ENCODE assay signal across 12 cellular contexts in the genomic region with DNA sequence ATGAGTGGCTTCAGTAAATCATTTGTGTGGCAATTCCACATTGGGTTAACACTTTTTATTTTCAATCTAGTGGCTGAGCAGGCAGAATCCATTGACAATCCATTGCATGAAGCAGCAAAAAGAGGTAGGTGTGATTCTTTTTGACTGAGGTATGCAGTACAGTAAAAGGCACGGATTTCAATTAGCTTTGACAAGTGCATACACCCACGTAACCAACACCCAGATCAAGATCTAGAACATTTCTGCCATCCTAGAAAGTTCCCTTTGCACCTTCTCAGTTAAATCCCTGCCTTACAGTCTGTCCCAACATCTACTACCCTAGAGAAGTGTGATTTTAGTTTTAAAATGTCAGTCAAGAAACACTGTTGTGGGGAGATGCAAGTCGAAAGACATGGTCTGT. TPM values are rescaled to one million over a fixed set of nuclear protein-coding genes. Genes with fewer than 3 reads are reported as not detected.
DNase-seq lines count a peak whose midpoint lies in the region; ATAC-seq and TF ChIP-seq lines count a peak whose summit lies in the region.
"Had no signal": no experiment of that assay in that cellular context is flagged by ENCODE, and none has a peak within 500 bp of the region (broad histone marks: within the 10 kb centered on the region; RNA-seq: fewer than 3 reads in every experiment).

No MANE protein-coding gene starts in this region.

- peaks cover 0 to 6% of the 10 kb centered on the region in 2 donors for H3K4me1 ChIP-seq in naive thymus-derived CD4-positive, alpha-beta T cell (ENCODE audit: control insufficient read depth in 2 of 2, insufficient read depth in 2 of 2, low read length in 2 of 2)
- H3K4me1 ChIP-seq in uterus: no peaks in the 10 kb centered on the region

- no peak for TF ChIP-seq POLR2A in uterus (IDR thresholded peaks at IDR 0.05)

- H3K36me3 ChIP-seq in naive thymus-derived CD4-positive, alpha-beta T cell (ENCODE audit: control insufficient read depth in 2 of 3, insufficient read depth in 3 of 3, low read length in 3 of 3): peaks cover 0 to 37% (median 10%) of the 10 kb centered on the region in 3 experiments
- H3K36me3 ChIP-seq in uterus: no peaks in the 10 kb centered on the region

- H3K9me3 ChIP-seq in naive thymus-derived CD4-positive, alpha-beta T cell (ENCODE audit: control insufficient read depth in 2 of 3, low read length in 3 of 3): no peaks in the 10 kb centered on the region
- H3K9me3 ChIP-seq in uterus: no peaks in the 10 kb centered on the region

- H3K27me3 Mint-ChIP-seq in activated naive CD4-positive, alpha-beta T cell treated with anti-CD3 and anti-CD28 coated beads, Interleukin-2, amount 50 U/mL, for 24 hours: no peaks in the 10 kb centered on the region
- H3K27me3 Mint-ChIP-seq in activated T-helper 17 cell treated with anti-CD3 and anti-CD28 coated beads, Interleukin-2, amount 50 U/mL, for 72 hours: no peaks in the 10 kb centered on the region
- H3K27me3 Mint-ChIP-seq in naive thymus-derived CD4-positive, alpha-beta T cell: no peaks in the 10 kb centered on the region

- no peak overlapping the region for H3K4me3 Mint-ChIP-seq in activated naive CD4-positive, alpha-beta T cell treated with anti-CD3 and anti-CD28 coated beads, Interleukin-2, amount 50 U/mL, for 24 hours
- H3K4me3 Mint-ChIP-seq in activated T-helper 17 cell treated with anti-CD3 and anti-CD28 coated beads, Interleukin-2, amount 50 U/mL, for 72 hours: no peak overlapping the region
- no peak overlapping the region for H3K4me3 Mint-ChIP-seq in naive thymus-derived CD4-positive, alpha-beta T cell

- no peaks in the 10 kb centered on the region for H3K27me3 ChIP-seq in naive thymus-derived CD4-positive, alpha-beta T cell (ENCODE audit: control insufficient read depth in 2 of 2, insufficient read depth in 2 of 2, low read length in 2 of 2)
- H3K27me3 ChIP-seq in uterus: no peaks in the 10 kb centered on the region

- H3K36me3 Mint-ChIP-seq in activated naive CD4-positive, alpha-beta T cell treated with anti-CD3 and anti-CD28 coated beads, Interleukin-2, amount 50 U/mL, for 24 hours: peaks cover 31% of the 10 kb centered on the region
- H3K36me3 Mint-ChIP-seq in activated T-helper 17 cell treated with anti-CD3 and anti-CD28 coated beads, Interleukin-2, amount 50 U/mL, for 72 hours (ENCODE audit: low read depth): peaks cover 98% of the 10 kb centered on the region
- peaks cover 36 to 63% (median 62%) of the 10 kb centered on the region in 5 donors for H3K36me3 Mint-ChIP-seq in naive thymus-derived CD4-positive, alpha-beta T cell

- peaks cover 54% of the 10 kb centered on the region for H3K4me1 Mint-ChIP-seq in activated naive CD4-positive, alpha-beta T cell treated with anti-CD3 and anti-CD28 coated beads, Interleukin-2, amount 50 U/mL, for 24 hours
- peaks cover 39% of the 10 kb centered on the region for H3K4me1 Mint-ChIP-seq in activated T-helper 17 cell treated with anti-CD3 and anti-CD28 coated beads, Interleukin-2, amount 50 U/mL, for 72 hours
- peaks cover 8 to 71% (median 52%) of the 10 kb centered on the region in 7 donors for H3K4me1 Mint-ChIP-seq in naive thymus-derived CD4-positive, alpha-beta T cell

- CTCF ChIA-PET in naive thymus-derived CD4-positive, alpha-beta T cell (lab: Charles Lee): interaction anchor here (0.5 to 0.7 kb wide), 2 partner anchors 17 to 39 kb away, joined by 3 read pairs; no protein-coding TSS in a partner anchor

- no peak for DNase-seq in activated naive CD4-positive, alpha-beta T cell treated with Interleukin-2 at 50 U/mL for 16 hours
- DNase-seq in naive thymus-derived CD4-positive, alpha-beta T cell: no peak
- DNase-seq in uterus (no peak), AML-193 (lab: John Stamatoyannopoulos, UW) (no peak)
- DNase-seq: EL, KG1, NCI-H1105, NCI-H1694 treated with DMSO at 0.1 percent for 48 hours had no signal

- H3K27ac ChIP-seq in naive thymus-derived CD4-positive, alpha-beta T cell (ENCODE audit: low read depth, low read length): no peak overlapping the region
- H3K27ac ChIP-seq in uterus: no peak overlapping the region
- H3K27ac ChIP-seq: RWPE1 had no signal

- no peak overlapping the region for H3K4me3 ChIP-seq in naive thymus-derived CD4-positive, alpha-beta T cell (ENCODE audit: low read length)
- no peak overlapping the region for H3K4me3 ChIP-seq in uterus

- H3K9me3 Mint-ChIP-seq in activated naive CD4-positive, alpha-beta T cell treated with anti-CD3 and anti-CD28 coated beads, Interleukin-2, amount 50 U/mL, for 24 hours: no peaks in the 10 kb centered on the region
- H3K9me3 Mint-ChIP-seq in activated T-helper 17 cell treated with anti-CD3 and anti-CD28 coated beads, Interleukin-2, amount 50 U/mL, for 72 hours: peaks cover 3% of the 10 kb centered on the region
- no peaks in the 10 kb centered on the region for H3K9me3 Mint-ChIP-seq in naive thymus-derived CD4-positive, alpha-beta T cell

- peak overlapping the region; percentile 64 for H3K27ac Mint-ChIP-seq in activated naive CD4-positive, alpha-beta T cell treated with anti-CD3 and anti-CD28 coated beads, Interleukin-2, amount 50 U/mL, for 24 hours
- H3K27ac Mint-ChIP-seq in activated T-helper 17 cell treated with anti-CD3 and anti-CD28 coated beads, Interleukin-2, amount 50 U/mL, for 72 hours: peak overlapping the region; percentile 7
- peak overlapping the region in 7 of 9 donors; percentile 9 to 74 (median 45) for H3K27ac Mint-ChIP-seq in naive thymus-derived CD4-positive, alpha-beta T cell

- TF ChIP-seq CTCF in uterus (IDR thresholded peaks at IDR 0.05): no peak

- no peak for ATAC-seq in activated T-helper 17 cell treated with anti-CD3 and anti-CD28 coated beads, Interleukin-2, amount 50 U/mL, for 72 hours (replicated peaks)
- ATAC-seq in naive thymus-derived CD4-positive, alpha-beta T cell: no peak
- no peak for ATAC-seq in HG03135 (IDR thresholded peaks at IDR 0.05; ENCODE audit: unreplicated experiment)

- intact Hi-C loops in naive thymus-derived CD4-positive, alpha-beta T cell (cut with micrococcal nuclease): loop anchor here in 1 of 2 donors (2.0 kb wide), 1 partner anchor 15 kb away; no protein-coding TSS in a partner anchor
- intact Hi-C loops in uterus (cut with DNase I; ENCODE audit: low total_unique reads): no loop called here

- POLR2A ChIA-PET in naive thymus-derived CD4-positive, alpha-beta T cell (lab: Charles Lee): interaction anchor here (2.3 kb wide), 1 partner anchor 17 kb away, joined by 8 read pairs; no protein-coding TSS in a partner anchor

RNA-seq across cellular contexts. Expression of a gene that starts 43.4 kb away (rescaled TPM):
- 100 to 1,000 TPM; 131 to 217 TPM for total RNA-seq in activated T-helper 17 cell treated with anti-CD3 and anti-CD28 coated beads, Interleukin-2, amount 50 U/mL, for 72 hours
- total RNA-seq in naive thymus-derived CD4-positive, alpha-beta T cell: 10 to 100 TPM; 38.7 to 93.5 (median 46.2) TPM
- 100 to 1,000 TPM; 109 to 141 TPM for polyA plus RNA-seq in naive thymus-derived CD4-positive, alpha-beta T cell
- 10 to 100 TPM in 3 of 4 donors, 1 to 10 TPM in 1; 3.3 to 54.4 (median 32.2) TPM for total RNA-seq in uterus

RNA-seq across cellular contexts. Expression of a gene that starts 43.7 kb away (rescaled TPM):
- total RNA-seq in activated T-helper 17 cell treated with anti-CD3 and anti-CD28 coated beads, Interleukin-2, amount 50 U/mL, for 72 hours: 10 to 100 TPM; 39.6 to 51.5 TPM
- 100 to 1,000 TPM in 2 of 5 experiments, 10 to 100 TPM in 3; 23.4 to 103 (median 58.1) TPM for total RNA-seq in naive thymus-derived CD4-positive, alpha-beta T cell
- polyA plus RNA-seq in naive thymus-derived CD4-positive, alpha-beta T cell: 10 to 100 TPM; 64.3 to 75.5 TPM
- 10 to 100 TPM in 3 of 4 donors, 1 to 10 TPM in 1; 1.3 to 32.5 (median 15.6) TPM for total RNA-seq in uterus

Comparison
In these comparisons a context has a peak if more than half of its experiments do, and no peak if none do; other contexts are left out.
1. H3K27ac Mint-ChIP-seq: peak in every context shown above with its lines; median percentile 64 in activated naive CD4-positive, alpha-beta T cell treated with anti-CD3 and anti-CD28 coated beads, Interleukin-2, amount 50 U/mL, for 24 hours; 45 in naive thymus-derived CD4-positive, alpha-beta T cell; 7 in activated T-helper 17 cell treated with anti-CD3 and anti-CD28 coated beads, Interleukin-2, amount 50 U/mL, for 72 hours.